In the genomic region with DNA sequence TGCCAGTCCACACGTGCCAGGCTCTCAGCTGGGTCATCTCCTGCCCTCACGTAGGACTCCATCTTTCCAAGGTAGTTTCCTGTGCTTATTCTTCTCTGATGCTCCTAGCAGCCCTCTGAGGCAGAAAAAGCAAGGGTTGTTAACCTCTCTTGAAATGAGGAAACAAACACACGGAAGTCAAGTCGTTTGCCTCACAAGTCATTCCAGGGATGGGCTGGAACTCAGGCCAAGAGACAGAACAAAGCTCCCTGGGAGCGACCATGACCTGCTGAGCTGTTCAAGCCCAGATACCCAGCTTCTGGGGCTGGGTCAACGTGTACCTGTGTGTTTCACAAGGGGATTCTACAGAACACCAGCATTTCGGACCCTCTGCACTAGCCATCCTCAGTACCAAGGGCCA, we compare ENCODE assay signal across 15 cellular contexts. TPM values are rescaled to one million over a fixed set of nuclear protein-coding genes. Genes with fewer than 3 reads are reported as not detected.
A peak's percentile ranks its signal among the peaks of the same experiment; 100 is the strongest.
DNase-seq lines count a peak whose midpoint lies in the region; ATAC-seq and TF ChIP-seq lines count a peak whose summit lies in the region.
"Had no signal": no experiment of that assay in that cellular context is flagged by ENCODE, and none has a peak within 500 bp of the region (broad histone marks: within the 10 kb centered on the region; RNA-seq: fewer than 3 reads in every experiment).

No MANE protein-coding gene starts in this region.

- no peaks in the 10 kb centered on the region for H3K9me3 ChIP-seq in thymus (ENCODE audit: control insufficient read depth)

- H3K27ac ChIP-seq in thymus (ENCODE audit: low read depth) = peak overlapping the region; percentile 71

- H3K9me3 Mint-ChIP-seq in mesothelial cell of epicardium = no peaks in the 10 kb centered on the region
- H3K9me3 Mint-ChIP-seq: activated T-helper 2 cell treated with anti-CD3 and anti-CD28 coated beads, Interferon-gamma antibody, Interleukin-2, Interleukin-4, amounts not matched to agents 10 μg/mL and 5 μg/mL and 100 μg/mL, durations not matched to agents 14 hours and 24 hours and 36 hours; CD8-positive, alpha-beta T cell had no signal

- no peak overlapping the region for H3K4me3 Mint-ChIP-seq in mesothelial cell of epicardium
- H3K4me3 Mint-ChIP-seq: CD8-positive, alpha-beta T cell had no signal

- TF ChIP-seq CTCF in cardiac fibroblast (IDR thresholded peaks at IDR 0.05; ENCODE audit: low read depth, low read length) (no peak), mesothelial cell of epicardium (IDR thresholded peaks at IDR 0.05; ENCODE audit: unreplicated experiment) (no peak)

- peak; percentile 49 for DNase-seq in HT-29 (ENCODE audit: low spot score)
- peak; percentile 13 to 52 for DNase-seq in cardiac fibroblast (ENCODE audit: low read depth in 2 of 2)
- peak; percentile 42 for DNase-seq in kidney glomerular epithelial cell (lab: John Stamatoyannopoulos, UW)
- DNase-seq in mesothelial cell of epicardium (ENCODE audit: low spot score in 2 of 2, unreplicated experiment in 2 of 2) = no peak
- no peak for DNase-seq in NCI-H524 treated with DMSO at 0.1 percent for 48 hours (lab: John Stamatoyannopoulos, UW)
- DNase-seq in NCI-H2029 treated with DMSO at 0.1 percent for 48 hours (lab: John Stamatoyannopoulos, UW) = no peak
- DNase-seq: activated CD4-positive, alpha-beta T cell treated with anti-CD3 and anti-CD28 coated beads for 4 hours; CD8-positive, alpha-beta T cell; NCI-H1436 treated with DMSO at 0.1 percent for 48 hours; NCI-H82 had no signal

- H3K27me3 ChIP-seq in thymus (ENCODE audit: control insufficient read depth, insufficient read depth) = no peaks in the 10 kb centered on the region

- no peaks in the 10 kb centered on the region for H3K27me3 Mint-ChIP-seq in mesothelial cell of epicardium (ENCODE audit: low read depth)

- ATAC-seq in GM18511 (IDR thresholded peaks at IDR 0.05; ENCODE audit: unreplicated experiment) = no peak
- ATAC-seq: CD8-positive, alpha-beta T cell had no signal

- no peaks in the 10 kb centered on the region for H3K36me3 Mint-ChIP-seq in mesothelial cell of epicardium
- H3K36me3 Mint-ChIP-seq: CD8-positive, alpha-beta T cell had no signal

- H3K36me3 ChIP-seq in thymus (ENCODE audit: control insufficient read depth, insufficient read depth) = no peaks in the 10 kb centered on the region

- no peak overlapping the region for H3K4me3 ChIP-seq in cardiac fibroblast (replicated peaks in 1 of 2; ENCODE audit: low read depth in 2 of 2, low read length in 2 of 2)
- no peak overlapping the region for H3K4me3 ChIP-seq in thymus (ENCODE audit: low read length)
- H3K4me3 ChIP-seq: smooth muscle cell had no signal

- H3K4me1 Mint-ChIP-seq in mesothelial cell of epicardium = peaks cover 27% of the 10 kb centered on the region

- 77% methylated on average over 7 of the region's 7 CpGs for WGBS in thymus

- H3K4me1 ChIP-seq in thymus (ENCODE audit: control insufficient read depth, insufficient read depth, low read length) = no peaks in the 10 kb centered on the region

- H3K27ac Mint-ChIP-seq in mesothelial cell of epicardium = no peak overlapping the region
- H3K27ac Mint-ChIP-seq: activated T-helper 2 cell treated with anti-CD3 and anti-CD28 coated beads, Interferon-gamma antibody, Interleukin-2, Interleukin-4, amounts not matched to agents 10 μg/mL and 5 μg/mL and 100 μg/mL, durations not matched to agents 14 hours and 24 hours and 36 hours; CD8-positive, alpha-beta T cell had no signal

RNA-seq across cellular contexts. Expression of a gene that starts 28.2 kb away (rescaled TPM):
- total RNA-seq in HT-29 (2014; rRNA removed; shearing (Covaris generic)) = 0.03 TPM in 1 of 2 replicates, not detected in the other
- 1.1 TPM for polyA plus RNA-seq in thymus
- total RNA-seq in mesothelial cell of epicardium = 1.7 to 1.8 TPM (median 1.8 TPM) in 3 replicates
- total RNA-seq: activated T-helper 2 cell treated with anti-CD3 and anti-CD28 coated beads, Interferon-gamma antibody, Interleukin-2, Interleukin-4, amounts not matched to agents 10 μg/mL and 5 μg/mL and 100 μg/mL, durations not matched to agents 14 hours and 24 hours and 36 hours; CD8-positive, alpha-beta T cell; chondrocyte; smooth muscle cell had no signal
- polyA plus RNA-seq: smooth muscle cell had no signal

RNA-seq across cellular contexts. Expression of a gene that starts 59.1 kb away (rescaled TPM):
- 40.7 and 51.7 TPM in 2 replicates for total RNA-seq in HT-29 (2014; rRNA removed; shearing (Covaris generic))
- 8.7 TPM for polyA plus RNA-seq in thymus
- 28.8 to 33.7 TPM (median 29.5 TPM) in 3 replicates for total RNA-seq in mesothelial cell of epicardium

Comparison
In these comparisons a context has a peak if more than half of its experiments do, and no peak if none do; other contexts are left out.
1. DNase-seq: peak in HT-29 (single experiment), cardiac fibroblast (2 of 2) and kidney glomerular epithelial cell (single experiment); none in mesothelial cell of epicardium (0 of 2), NCI-H524 treated with DMSO at 0.1 percent for 48 hours (single experiment) and NCI-H2029 treated with DMSO at 0.1 percent for 48 hours (single experiment).